ENCODE assay signal across 8 cellular contexts in genomic region chr19:3606690-3607289, GRCh38. TPM values are rescaled to one million over a fixed set of nuclear protein-coding genes. Genes with fewer than 3 reads are reported as not detected.
A peak's percentile ranks its signal among the peaks of the same experiment; 100 is the strongest.
DNase-seq lines count a peak whose midpoint lies in the region; ATAC-seq, FAIRE-seq and TF ChIP-seq lines count a peak whose summit lies in the region.

TBXA2R (minus strand) TSS chr19:3606875; CDS start chr19:3600634, 6,241 bp downstream.

- H3K14ac ChIP-seq in H1 (ENCODE audit: insufficient read length): no peak within 1 kb of the TSS
- H3K14ac ChIP-seq in mesenchymal stem cell (ENCODE audit: low read length in 2 of 2): peak within 1 kb of the TSS in 1 of 2 experiments; percentile 93

- TF ChIP-seq POLR2A in H1 (IDR thresholded peaks at IDR 0.05; ENCODE audit: control extremely low read depth in 1 of 2, low read depth in 2 of 2, low read length in 2 of 2): no peak

- H2BK15ac ChIP-seq in H1 (ENCODE audit: low read length) (peak within 1 kb of the TSS; percentile 99), mesenchymal stem cell (ENCODE audit: low read depth, poor library complexity, severe bottlenecking) (peak within 1 kb of the TSS; percentile 88)

- peak within 1 kb of the TSS; percentile 35; the same call in 1 of the 2 replicates for H2BK5ac ChIP-seq in H1 (ENCODE audit: low read depth, low read length)
- peak within 1 kb of the TSS; percentile 35 for H2BK5ac ChIP-seq in mesenchymal stem cell (ENCODE audit: low read depth, low read length, poor library complexity, severe bottlenecking)

- FAIRE-seq in H1 (lab: Jason Lieb, UNC): no peak

- no peak within 1 kb of the TSS for H2BK20ac ChIP-seq in H1 (ENCODE audit: low read length)

- H3K4me2 ChIP-seq in H1 (ENCODE audit: insufficient read depth in 1 of 2, low read depth in 2 of 2, low read length in 2 of 2) (peak within 1 kb of the TSS; percentile 82 to 83), mesenchymal stem cell (ENCODE audit: low read length, poor library complexity, severe bottlenecking) (peak within 1 kb of the TSS; percentile 93)

- H2AFZ ChIP-seq in H1 (ENCODE audit: low read length) (peak within 1 kb of the TSS; percentile 80; the same call in 1 of the 2 replicates), mesenchymal stem cell (ENCODE audit: low read depth, low read length) (peak within 1 kb of the TSS; percentile 66)

- H2BK120ac ChIP-seq in H1 (replicated peaks; ENCODE audit: low read depth, low read length): no peak within 1 kb of the TSS
- H2BK120ac ChIP-seq in mesenchymal stem cell (ENCODE audit: low read depth, low read length): peak within 1 kb of the TSS; percentile 77

- H4K8ac ChIP-seq in H1 (ENCODE audit: extremely low read depth, insufficient read depth, low read length) (peak within 1 kb of the TSS; percentile 5; the same call in 1 of the 2 replicates), mesenchymal stem cell (ENCODE audit: low read length) (peak within 1 kb of the TSS; percentile 96)

- ATAC-seq in HG03097 (IDR thresholded peaks at IDR 0.05; ENCODE audit: low FRiP score, unreplicated experiment): no peak

- H3K4me3 ChIP-seq in BJ (ENCODE audit: low read depth, low read length) (peak within 1 kb of the TSS; percentile 68), H1 (ENCODE audit: extremely low read depth in 1 of 4, insufficient read depth in 2 of 4, low read depth in 3 of 4, low read length in 4 of 4) (peak within 1 kb of the TSS; percentile 15 to 64 (median 36)), mesenchymal stem cell (ENCODE audit: insufficient read depth in 1 of 2, low read depth in 1 of 2, low read length in 2 of 2) (peak within 1 kb of the TSS; percentile 83 to 86)

- peak within 1 kb of the TSS; percentile 52 for H4K91ac ChIP-seq in H1 (replicated peaks; ENCODE audit: insufficient read length, low read length)
- peak within 1 kb of the TSS; percentile 94 for H4K91ac ChIP-seq in mesenchymal stem cell (ENCODE audit: low read length)

- no peak for TF ChIP-seq EP300 in H1 (IDR thresholded peaks at IDR 0.05; ENCODE audit: borderline replicate concordance in 1 of 2, low read depth in 2 of 2, low read length in 2 of 2)

- H3K18ac ChIP-seq in H1 (ENCODE audit: extremely low read depth, low read length): peak within 1 kb of the TSS; percentile 81; the same call in 1 of the 2 replicates
- peak within 1 kb of the TSS; percentile 86 to 92 for H3K18ac ChIP-seq in mesenchymal stem cell (ENCODE audit: low read depth in 1 of 2, low read length in 2 of 2)

- no peak within 1 kb of the TSS for H4K5ac ChIP-seq in H1 (ENCODE audit: insufficient read length, low read depth, low read length)

- no peaks in the 10 kb centered on the region for H3K9me3 ChIP-seq in H1 (ENCODE audit: insufficient read depth in 2 of 2, low read depth in 1 of 2, low read length in 1 of 2)
- no peaks in the 10 kb centered on the region for H3K9me3 ChIP-seq in mesenchymal stem cell (ENCODE audit: control insufficient read depth, low read length)

- H3K4me1 ChIP-seq in H1 (replicated peaks in 1 of 4; ENCODE audit: control insufficient read depth in 3 of 4, insufficient read depth in 4 of 4, low read length in 3 of 4) (peaks cover 3 to 14% (median 12%) of the 10 kb centered on the region in 4 experiments), mesenchymal stem cell (ENCODE audit: control insufficient read depth, insufficient read depth, low read depth, low read length) (peaks cover 53% of the 10 kb centered on the region)

- H3K4ac ChIP-seq in H1 (replicated peaks; ENCODE audit: insufficient read length, low read depth, low read length) (peak within 1 kb of the TSS; percentile 38), mesenchymal stem cell (ENCODE audit: low read depth in 1 of 2, low read length in 2 of 2) (peak within 1 kb of the TSS; percentile 69 to 88)

- TF ChIP-seq CTCF in BJ (IDR thresholded peaks at IDR 0.05; ENCODE audit: insufficient read depth, low read depth, low read length): no peak
- TF ChIP-seq CTCF in H1 (IDR thresholded peaks at IDR 0.05; ENCODE audit: control extremely low read depth in 1 of 3, insufficient read depth in 1 of 3, low read depth in 1 of 3, low read length in 3 of 3): 0 out of 4 replicates have a peak, but pooled peaks of 1 of the 3 experiments have one; percentile 1

- H3K36me3 ChIP-seq in BJ (ENCODE audit: control insufficient read depth, insufficient read depth, low read length) (peaks cover 7% of the 10 kb centered on the region), H1 (ENCODE audit: control insufficient read depth in 2 of 4, insufficient read depth in 4 of 4, low read length in 3 of 4) (peaks cover 0 to 8% (median under 1%) of the 10 kb centered on the region in 4 experiments; a peak in 1 of 8 replicates), mesenchymal stem cell (ENCODE audit: control insufficient read depth in 1 of 2, insufficient read depth in 2 of 2, low read depth in 1 of 2, low read length in 2 of 2) (peaks cover 12 to 36% of the 10 kb centered on the region in 2 experiments)

- no peaks in the 10 kb centered on the region for H3K79me1 ChIP-seq in H1 (ENCODE audit: low read depth, low read length)
- peaks cover 32% of the 10 kb centered on the region for H3K79me1 ChIP-seq in mesenchymal stem cell (replicated peaks; ENCODE audit: low read length, poor library complexity, severe bottlenecking)

- H3K23me2 ChIP-seq in H1 (ENCODE audit: low read depth, low read length): peaks cover 18% of the 10 kb centered on the region; the same call in 1 of the 2 replicates

- CTCF ChIA-PET in BJ (lab: Yijun Ruan, JAX): interaction anchor here (1.2 kb wide), 1 partner anchor 12 kb away, joined by 3 read pairs; no protein-coding TSS in a partner anchor
- CTCF ChIA-PET in HEK293T (lab: Yijun Ruan, JAX): no interaction called here
- CTCF ChIA-PET in H1 (lab: Charles Lee; ENCODE audit: partially characterized antibody): interaction anchor here (3.4 to 4.0 kb wide), 2 partner anchors 8 to 12 kb away, joined by 21 to 23 read pairs; no protein-coding TSS in a partner anchor

- no peak for TF ChIP-seq RAD21 in H1 (IDR thresholded peaks at IDR 0.05 in 1 of 2, conservative IDR thresholded peaks at IDR 0.05 in 1 of 2; ENCODE audit: low read depth in 2 of 2, low read length in 2 of 2)

- POLR2A ChIA-PET in BJ (lab: Charles Lee) (no interaction called here), HEK293T (lab: Yijun Ruan, JAX) (interaction anchor here (1.0 kb wide), 1 partner anchor 156 kb away, joined by 4 read pairs; the partner anchor contains the start of gene MRPL54), H1 (lab: Charles Lee; ENCODE audit: partially characterized antibody) (interaction anchor here (1.3 kb wide), 3 partner anchors 7 to 51 kb away, joined by 3 to 6 read pairs (median 3); no protein-coding TSS in a partner anchor)

- no peak within 1 kb of the TSS for H3K23ac ChIP-seq in H1 (ENCODE audit: insufficient read length)
- peak within 1 kb of the TSS in 1 of 2 experiments; percentile 86 for H3K23ac ChIP-seq in mesenchymal stem cell (ENCODE audit: low read length in 2 of 2)

- 12% methylated on average over 18 of the region's 46 CpGs; no CpG with 5 or more reads in 1 of the 2 experiments for WGBS in H1 (ENCODE audit: extremely low coverage in 1 of 2, insufficient coverage in 1 of 2, insufficient read length in 1 of 2, insufficient replicate concordance in 2 of 2, low coverage in 1 of 2, low lambda C conversion rate in 2 of 2, missing lambda C conversion rate in 1 of 2), 2 experiments
- WGBS in mesenchymal stem cell: 4% methylated on average over 41 of the region's 46 CpGs

- H4K20me1 ChIP-seq in H1 (replicated peaks in 1 of 2; ENCODE audit: control insufficient read depth in 1 of 2, insufficient read depth in 2 of 2, low read length in 2 of 2): peaks cover 0 to 8% of the 10 kb centered on the region in 2 experiments

- H3K9ac ChIP-seq in H1 (replicated peaks in 1 of 4; ENCODE audit: extremely low read depth in 1 of 4, low read depth in 3 of 4, low read length in 3 of 4) (peak within 1 kb of the TSS in 1 of 4 experiments; percentile 39; a peak in 2 of 7 replicates), mesenchymal stem cell (ENCODE audit: low read length) (peak within 1 kb of the TSS; percentile 82)

- H2AK5ac ChIP-seq in H1 (ENCODE audit: low read depth, low read length) (peak within 1 kb of the TSS; percentile 86), mesenchymal stem cell (ENCODE audit: low read length, severe bottlenecking) (peak within 1 kb of the TSS; percentile 32)

- no peak within 1 kb of the TSS for H3K27ac ChIP-seq in H1 (ENCODE audit: low read depth, low read length)
- peak within 1 kb of the TSS; percentile 76 for H3K27ac ChIP-seq in mesenchymal stem cell (ENCODE audit: low read length, poor library complexity, severe bottlenecking)

- H3K56ac ChIP-seq in H1 (replicated peaks; ENCODE audit: insufficient read length, low read depth, low read length): no peak within 1 kb of the TSS

- H2BK12ac ChIP-seq in H1 (ENCODE audit: low read depth, low read length) (peak within 1 kb of the TSS; percentile 50; the same call in 1 of the 2 replicates), mesenchymal stem cell (ENCODE audit: low read length in 2 of 2) (peak within 1 kb of the TSS; percentile 41 to 42)

- H3K27me3 ChIP-seq in BJ (ENCODE audit: control insufficient read depth, insufficient read depth, low read length) (no peaks in the 10 kb centered on the region), H1 (replicated peaks in 1 of 4; ENCODE audit: control insufficient read depth in 3 of 4, extremely low read depth in 1 of 4, insufficient read depth in 3 of 4, low read length in 3 of 4) (peaks cover 0 to 16% (median 13%) of the 10 kb centered on the region in 4 experiments; a peak in 5 of 7 replicates), mesenchymal stem cell (ENCODE audit: control insufficient read depth in 1 of 2, insufficient read depth in 1 of 2, low read length in 2 of 2) (no peaks in the 10 kb centered on the region)

- H3K79me2 ChIP-seq in H1 (ENCODE audit: control insufficient read depth in 1 of 2, insufficient read depth in 2 of 2, low read length in 2 of 2): no peaks in the 10 kb centered on the region

- DNase-seq in BJ (ENCODE audit: low read depth) (no peak), HEK293T (ENCODE audit: extremely low spot score) (peak; percentile 79), H1 (ENCODE audit: low read depth in 1 of 2, low spot score in 2 of 2) (peak in 1 of 2 experiments; percentile 93), mesenchymal stem cell (peak; percentile 75), NCI-H1930 (lab: John Stamatoyannopoulos, UW) (no peak)
- peak; percentile 43 to 46 for DNase-seq in activated CD4-positive, alpha-beta T cell treated with anti-CD3 and anti-CD28 coated beads, Interleukin-2, amount 50 U/mL, for 4 hours
- peak; percentile 37 to 38 for DNase-seq in stimulated activated CD8-positive, alpha-beta memory T cell treated with anti-CD3 and anti-CD28 coated beads, Interleukin-7, amount 100 ng/mL, for 1 hour (ENCODE audit: low read depth in 2 of 2)

RNA-seq across cellular contexts. Expression of gene TBXA2R, which starts in this region (rescaled TPM):
- polyA plus RNA-seq in BJ (2011; rRNA removed): 0.54 and 1.2 TPM in 2 replicates
- 0.62 and 1.00 TPM in 2 replicates for polyA minus RNA-seq in BJ (2011; rRNA and poly(A)+ RNA removed)
- 0.50 and 0.75 TPM in 2 replicates for total RNA-seq in H1 (2021; fragmentation: NEBNext Ultra II Directional; extraction: Animal tissue kit (Norgen Biotek cat#: 25700))
- 0.39 and 0.80 TPM in 2 replicates for polyA plus RNA-seq in H1 (2011; rRNA removed)
- polyA plus RNA-seq in H1 (2011; cell fraction: cytosol; rRNA removed): 0.31 TPM
- polyA plus RNA-seq in H1 (2011; cell fraction: nucleus; rRNA removed): 0.20 TPM
- polyA plus RNA-seq in H1 (2012, experiment 1 of 2): 0.22 to 0.59 TPM (median 0.48 TPM) in 4 replicates
- polyA plus RNA-seq in H1 (2012, experiment 2 of 2): 0.39 TPM
- 0.97 TPM for polyA plus RNA-seq in H1 (2013, experiment 1 of 2)
- 1.2 TPM for polyA plus RNA-seq in H1 (2013, experiment 2 of 2)
- polyA minus RNA-seq in H1 (2011; rRNA and poly(A)+ RNA removed): 0.10 and 0.22 TPM in 2 replicates
- not detected for polyA minus RNA-seq in H1 (2011; cell fraction: cytosol; rRNA and poly(A)+ RNA removed)
- polyA minus RNA-seq in H1 (2011; cell fraction: nucleus; rRNA and poly(A)+ RNA removed): 0.40 TPM
- 6.8 TPM for polyA plus RNA-seq in mesenchymal stem cell (2013, experiment 1 of 2)
- 6.9 TPM for polyA plus RNA-seq in mesenchymal stem cell (2013, experiment 2 of 2)

Comparison
In these comparisons a context has a peak if more than half of its experiments do, and no peak if none do; other contexts are left out.
1. DNase-seq: peak in HEK293T (single experiment), activated CD4-positive, alpha-beta T cell treated with anti-CD3 and anti-CD28 coated beads, Interleukin-2, amount 50 U/mL, for 4 hours (2 of 2), mesenchymal stem cell (single experiment) and stimulated activated CD8-positive, alpha-beta memory T cell treated with anti-CD3 and anti-CD28 coated beads, Interleukin-7, amount 100 ng/mL, for 1 hour (2 of 2); none in BJ (single experiment) and NCI-H1930 (0 of 2).
2. Peak in every context shown above with its lines, with median percentiles within 50 percentile points of each other: H3K4me3 ChIP-seq.